Comparison of ENCODE assay signal across 9 cellular contexts in the genomic region with DNA sequence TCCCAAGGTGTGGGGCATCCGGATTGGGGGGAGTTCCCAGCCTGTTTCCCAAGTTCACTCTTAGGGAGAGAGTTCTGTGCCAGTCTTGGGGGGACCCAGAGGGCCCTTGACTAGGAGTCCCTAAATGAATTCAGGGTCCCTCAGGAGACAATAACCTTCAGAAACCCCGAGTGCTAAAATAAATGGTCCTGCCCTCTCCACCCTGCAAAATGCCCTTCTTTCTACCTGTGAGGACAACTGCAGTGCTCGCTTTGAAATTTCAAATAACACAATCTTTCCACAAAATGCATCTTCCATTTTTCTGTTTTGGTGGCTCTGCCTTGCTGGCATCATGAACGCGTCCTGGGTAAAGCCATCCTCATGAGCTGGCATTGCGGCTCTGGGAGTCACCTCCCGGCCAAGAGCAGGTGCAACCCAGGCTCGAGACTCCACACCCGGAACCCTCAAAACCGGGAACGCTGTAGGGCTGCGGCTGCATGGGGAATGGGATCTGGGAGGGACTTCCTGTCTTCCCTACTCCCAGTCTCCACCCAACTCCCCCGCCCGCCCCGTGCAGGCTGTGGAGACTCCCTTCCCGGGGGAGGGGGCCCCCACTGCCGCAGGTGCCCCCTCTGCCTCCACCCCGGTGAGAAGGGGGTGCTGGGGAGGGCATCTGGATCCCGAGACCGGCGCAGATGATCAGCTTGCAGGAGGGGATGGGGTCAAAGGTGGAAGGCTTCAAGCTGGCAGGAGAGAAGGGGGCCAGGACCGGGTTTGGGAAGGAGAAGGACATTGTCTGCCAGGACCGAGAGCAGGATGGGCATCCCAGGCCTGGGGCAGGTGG. TPM values are rescaled to one million over a fixed set of nuclear protein-coding genes. Genes with fewer than 3 reads are reported as not detected.
DNase-seq lines count a peak whose midpoint lies in the region; ATAC-seq, FAIRE-seq and TF ChIP-seq lines count a peak whose summit lies in the region.
"Had no signal": no experiment of that assay in that cellular context is flagged by ENCODE, and none has a peak within 500 bp of the region (broad histone marks: within the 10 kb centered on the region; RNA-seq: fewer than 3 reads in every experiment).

A gene (plus strand): TSS at position 529 of the 823 bp plus-strand sequence. CDS start 845 bp downstream, outside the sequence.

- no peak for TF ChIP-seq POLR2A in GM12892 (IDR thresholded peaks at IDR 0.05; ENCODE audit: low read depth, low read length)

- no peak within 1 kb of the TSS for H3K27ac Mint-ChIP-seq in activated T-helper 17 cell treated with anti-CD3 and anti-CD28 coated beads, Interleukin-2, amount 50 U/mL, for 72 hours
- H3K27ac Mint-ChIP-seq: activated B cell treated with CpG ODN at 0.5 μM for 24 hours had no signal

- H3K27ac ChIP-seq in small intestine (ENCODE audit: low read depth in 1 of 2, low read length in 1 of 2), result peak within 1 kb of the TSS in 1 of 2 donors; percentile 8

- H3K9me3 ChIP-seq in small intestine (ENCODE audit: control insufficient read depth, low read depth), result no peaks in the 10 kb centered on the region

- H3K36me3 ChIP-seq in bronchial epithelial cell (ENCODE audit: control insufficient read depth, insufficient read depth, low read length) (peaks cover 12% of the 10 kb centered on the region), small intestine (ENCODE audit: control insufficient read depth in 2 of 2, insufficient read depth in 2 of 2, low read length in 2 of 2) (no peaks in the 10 kb centered on the region)

- ATAC-seq in activated T-helper 17 cell treated with anti-CD3 and anti-CD28 coated beads, Interleukin-2, amount 50 U/mL, for 72 hours (replicated peaks), result no peak
- ATAC-seq in HG03442 (IDR thresholded peaks at IDR 0.05; ENCODE audit: unreplicated experiment), result no peak
- no peak for ATAC-seq in HG02840 (IDR thresholded peaks at IDR 0.05; ENCODE audit: low FRiP score, unreplicated experiment)

- H3K4me3 Mint-ChIP-seq in activated T-helper 17 cell treated with anti-CD3 and anti-CD28 coated beads, Interleukin-2, amount 50 U/mL, for 72 hours, result no peak within 1 kb of the TSS
- H3K4me3 Mint-ChIP-seq: activated B cell treated with CpG ODN at 0.5 μM for 24 hours had no signal

- no peaks in the 10 kb centered on the region for H3K4me1 ChIP-seq in small intestine (ENCODE audit: control insufficient read depth in 2 of 2, insufficient read depth in 1 of 2, low read depth in 1 of 2, low read length in 1 of 2)

- peak within 1 kb of the TSS; percentile 95 for H3K4me3 ChIP-seq in bronchial epithelial cell (ENCODE audit: low read depth, low read length)
- peak within 1 kb of the TSS; percentile 60 to 86 for H3K4me3 ChIP-seq in small intestine (ENCODE audit: low read depth in 1 of 2, low read length in 2 of 2)

- H3K9me3 Mint-ChIP-seq in activated T-helper 17 cell treated with anti-CD3 and anti-CD28 coated beads, Interleukin-2, amount 50 U/mL, for 72 hours, result no peaks in the 10 kb centered on the region
- H3K9me3 Mint-ChIP-seq: activated B cell treated with CpG ODN at 0.5 μM for 24 hours had no signal

- H3K4me1 Mint-ChIP-seq in activated T-helper 17 cell treated with anti-CD3 and anti-CD28 coated beads, Interleukin-2, amount 50 U/mL, for 72 hours, result peaks cover 3% of the 10 kb centered on the region

- DNase-seq in GM12892 (ENCODE audit: insufficient read length) (peak; percentile 15), NCI-H226 (peak; percentile 74), bronchial epithelial cell (ENCODE audit: low read depth) (peak; percentile 59), inferior parietal cortex (ENCODE audit: extremely low spot score) (peak; percentile 80), small intestine (peak; percentile 90)
- DNase-seq: activated B cell treated with CpG ODN at 0.5 μM for 24 hours had no signal

- FAIRE-seq in GM12892 (lab: Jason Lieb, UNC), result no peak
- no peak for FAIRE-seq in bronchial epithelial cell (lab: Jason Lieb, UNC)
- no peak for FAIRE-seq in small intestine (lab: Jason Lieb, UNC)

- 9 to 18% (median 16%) methylated on average over 21 to 23 of the region's 23 CpGs for WGBS in small intestine, 3 donors

- peaks cover 4% of the 10 kb centered on the region for H3K27me3 Mint-ChIP-seq in activated T-helper 17 cell treated with anti-CD3 and anti-CD28 coated beads, Interleukin-2, amount 50 U/mL, for 72 hours

- H3K27me3 ChIP-seq in bronchial epithelial cell (ENCODE audit: control insufficient read depth, insufficient read depth, low read length) (no peaks in the 10 kb centered on the region), small intestine (ENCODE audit: control insufficient read depth in 2 of 2, insufficient read depth in 2 of 2, low read length in 2 of 2) (no peaks in the 10 kb centered on the region)

- no peak for TF ChIP-seq CTCF in bronchial epithelial cell (IDR thresholded peaks at IDR 0.05; ENCODE audit: insufficient read depth, low read length, severe bottlenecking)

- no peaks in the 10 kb centered on the region for H3K36me3 Mint-ChIP-seq in activated T-helper 17 cell treated with anti-CD3 and anti-CD28 coated beads, Interleukin-2, amount 50 U/mL, for 72 hours (ENCODE audit: low read depth)

RNA-seq across cellular contexts. Expression of the gene that starts here (rescaled TPM):
- polyA plus RNA-seq in GM12892 (2012; ENCODE audit: missing spikeins), result not detected
- total RNA-seq in bronchial epithelial cell, result 17.5 and 22.4 TPM in 2 replicates
- 10 to 100 TPM; 15.4 to 17.7 (median 16.9) TPM for polyA plus RNA-seq in small intestine
- total RNA-seq in activated T-helper 17 cell treated with anti-CD3 and anti-CD28 coated beads, Interleukin-2, amount 50 U/mL, for 72 hours, result not detected
- total RNA-seq: activated B cell treated with CpG ODN at 0.5 μM for 24 hours had no signal

Comparison
In these comparisons a context has a peak if more than half of its experiments do, and no peak if none do; other contexts are left out.
1. RNA of the gene that starts here (total RNA-seq): 17.5 to 22.4 TPM in bronchial epithelial cell; not detected in activated T-helper 17 cell treated with anti-CD3 and anti-CD28 coated beads, Interleukin-2, amount 50 U/mL, for 72 hours; every median in the first group is over 10 times any median in the second.
2. DNase-seq: peak in every context shown above with its lines; median percentile 90 in small intestine; 80 in inferior parietal cortex; 74 in NCI-H226; 59 in bronchial epithelial cell; 15 in GM12892.